9 cellular contexts compared by ENCODE assay signal in the genomic region with DNA sequence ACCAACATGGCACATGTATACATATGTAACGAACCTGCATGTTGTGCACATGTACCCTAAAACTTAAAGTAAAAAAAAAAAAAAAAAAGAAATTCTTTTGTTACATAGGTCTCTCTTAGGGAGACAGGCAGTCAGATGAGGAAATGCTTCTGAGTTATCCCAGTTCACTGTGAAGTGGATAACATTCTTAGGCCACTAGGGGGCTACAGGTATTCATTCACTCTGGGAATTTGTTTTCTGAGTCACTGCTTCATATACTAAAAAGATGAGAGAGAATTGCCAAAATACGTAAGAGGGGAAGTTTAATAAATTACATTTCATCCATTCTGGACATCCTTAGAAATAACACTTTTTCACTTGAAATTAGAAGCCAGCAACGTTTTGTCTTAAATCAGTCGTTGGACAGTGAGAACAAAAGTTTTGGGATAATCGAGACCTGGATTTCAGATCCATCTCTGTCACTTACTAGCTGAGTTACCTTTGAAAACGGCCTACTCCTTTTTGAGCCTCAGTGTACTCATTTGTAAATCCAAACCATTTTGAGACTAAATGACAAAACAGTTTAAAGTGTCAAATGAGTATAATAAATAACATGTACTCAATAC.
DNase-seq lines count a peak whose midpoint lies in the region; ATAC-seq and TF ChIP-seq lines count a peak whose summit lies in the region.
"Had no signal": no experiment of that assay in that cellular context is flagged by ENCODE, and none has a peak within 500 bp of the region (broad histone marks: within the 10 kb centered on the region; RNA-seq: fewer than 3 reads in every experiment).

No MANE protein-coding gene starts in this region.

- TF ChIP-seq CTCF in C4-2B (conservative IDR thresholded peaks at IDR 0.05) (peak; percentile 82), SK-N-SH (IDR thresholded peaks at IDR 0.05) (peak; percentile 80), gastroesophageal sphincter (IDR thresholded peaks at IDR 0.05) (peak; percentile 33 to 59 (median 54)), testis (IDR thresholded peaks at IDR 0.05) (peak; percentile 43 to 68 (median 62))

- H3K27me3 Mint-ChIP-seq in effector memory CD8-positive, alpha-beta T cell, result no peaks in the 10 kb centered on the region
- H3K27me3 Mint-ChIP-seq in T-helper 17 cell, result peaks cover 18% of the 10 kb centered on the region

- H3F3A ChIP-seq in SK-N-SH (replicated peaks; ENCODE audit: insufficient read depth), result peaks cover 12% of the 10 kb centered on the region

- H3K4me3 ChIP-seq in SK-N-SH (ENCODE audit: low read depth in 2 of 2, low read length in 1 of 2), result no peak overlapping the region
- no peak overlapping the region for H3K4me3 ChIP-seq in gastroesophageal sphincter
- no peak overlapping the region for H3K4me3 ChIP-seq in testis

- CTCF ChIA-PET in SK-N-SH (lab: Yijun Ruan, JAX), result interaction anchor here (0.6 to 2.1 kb wide), 4 partner anchors 25 to 736 kb away, joined by 3 to 5 read pairs (median 4); no protein-coding TSS in a partner anchor

- intact Hi-C loops in testis (cut with DNase I; ENCODE audit: low total_unique reads), result no loop called here

- H2AFZ ChIP-seq in SK-N-SH (ENCODE audit: low read depth), result peak overlapping the region; percentile 64

- H3K27ac ChIP-seq in C4-2B, result no peak overlapping the region
- H3K27ac ChIP-seq in SK-N-SH (ENCODE audit: low read depth in 2 of 2, low read length in 1 of 2), result peak overlapping the region in 1 of 2 experiments; percentile 83; a peak in 3 of 4 replicates
- no peak overlapping the region for H3K27ac ChIP-seq in gastroesophageal sphincter
- H3K27ac ChIP-seq in testis, result no peak overlapping the region

- 62% methylated on average over 6 of the region's 6 CpGs for WGBS in SK-N-SH (ENCODE audit: low lambda C conversion rate)
- 50 to 55% methylated on average over 6 of the region's 6 CpGs for WGBS in gastroesophageal sphincter (ENCODE audit: low coverage in 1 of 2), 2 donors
- WGBS in testis, 2 donors, result 65 to 66% methylated on average over 6 of the region's 6 CpGs

- peak; percentile 71 for TF ChIP-seq RAD21 in SK-N-SH (IDR thresholded peaks at IDR 0.05; ENCODE audit: low read length)

- H3K36me3 Mint-ChIP-seq in effector memory CD8-positive, alpha-beta T cell (ENCODE audit: insufficient read depth), result no peaks in the 10 kb centered on the region
- H3K36me3 Mint-ChIP-seq in T-helper 17 cell (ENCODE audit: low read depth), result no peaks in the 10 kb centered on the region

- ATAC-seq in gastroesophageal sphincter, result peak; percentile 39
- no peak for ATAC-seq in effector memory CD8-positive, alpha-beta T cell (replicated peaks)
- ATAC-seq in T-helper 17 cell, result no peak

- peaks cover 0 to 9% of the 10 kb centered on the region in 2 experiments; a peak in 2 of 4 replicates for H3K4me1 ChIP-seq in SK-N-SH (ENCODE audit: control insufficient read depth in 1 of 2, insufficient read depth in 2 of 2, low read depth in 1 of 2, low read length in 1 of 2)
- no peaks in the 10 kb centered on the region for H3K4me1 ChIP-seq in gastroesophageal sphincter
- H3K4me1 ChIP-seq in testis, result no peaks in the 10 kb centered on the region

- TF ChIP-seq POLR2A in gastroesophageal sphincter (IDR thresholded peaks at IDR 0.05), result no peak
- no peak for TF ChIP-seq POLR2A in testis (IDR thresholded peaks at IDR 0.05)

- H3K36me3 ChIP-seq in SK-N-SH (replicated peaks in 1 of 2; ENCODE audit: control insufficient read depth in 1 of 2, insufficient read depth in 2 of 2, low read length in 1 of 2) (no peaks in the 10 kb centered on the region), gastroesophageal sphincter (no peaks in the 10 kb centered on the region), testis (ENCODE audit: low read depth, missing control alignments) (no peaks in the 10 kb centered on the region)

- no peaks in the 10 kb centered on the region for H3K79me2 ChIP-seq in SK-N-SH (ENCODE audit: insufficient read depth)

- peak overlapping the region; percentile 7; the same call in 1 of the 2 replicates for H3K9ac ChIP-seq in SK-N-SH

- peak; percentile 1 for DNase-seq in GM19240 (ENCODE audit: insufficient read length, low spot score)
- DNase-seq in HuH-7 (ENCODE audit: low spot score), result peak; percentile 24
- peak; percentile 37 for DNase-seq in SK-N-SH
- DNase-seq in testis, result no peak
- no peak for DNase-seq in effector memory CD8-positive, alpha-beta T cell
- no peak for DNase-seq in T-helper 17 cell
- DNase-seq: naive B cell had no signal

- H3K9me3 ChIP-seq in SK-N-SH (no peaks in the 10 kb centered on the region), gastroesophageal sphincter (no peaks in the 10 kb centered on the region), testis (no peaks in the 10 kb centered on the region), T-helper 17 cell (ENCODE audit: control insufficient read depth, low read length, poor library complexity, severe bottlenecking) (no peaks in the 10 kb centered on the region)

- no peaks in the 10 kb centered on the region for H3K9me2 ChIP-seq in SK-N-SH

- TF ChIP-seq EP300 in SK-N-SH (IDR thresholded peaks at IDR 0.05; ENCODE audit: borderline replicate concordance in 1 of 2, low read depth in 1 of 2, low read length in 1 of 2) (no peak), gastroesophageal sphincter (IDR thresholded peaks at IDR 0.05) (no peak)

- H3K4me1 Mint-ChIP-seq in effector memory CD8-positive, alpha-beta T cell (ENCODE audit: low read depth in 2 of 2), result no peaks in the 10 kb centered on the region
- H3K4me1 Mint-ChIP-seq in T-helper 17 cell, result no peaks in the 10 kb centered on the region

- no peak overlapping the region for H3K4me3 Mint-ChIP-seq in effector memory CD8-positive, alpha-beta T cell
- no peak overlapping the region for H3K4me3 Mint-ChIP-seq in T-helper 17 cell
- H3K4me3 Mint-ChIP-seq: naive B cell had no signal

- POLR2A ChIA-PET in SK-N-SH (lab: Yijun Ruan, JAX), result no interaction called here

- H3K27ac Mint-ChIP-seq in effector memory CD8-positive, alpha-beta T cell, result no peak overlapping the region
- no peak overlapping the region for H3K27ac Mint-ChIP-seq in T-helper 17 cell
- H3K27ac Mint-ChIP-seq: naive B cell had no signal

- no peaks in the 10 kb centered on the region for H4K20me1 ChIP-seq in SK-N-SH (ENCODE audit: insufficient read depth)

- H3K4me2 ChIP-seq in SK-N-SH, result 0 out of 2 replicates have a peak overlapping the region, but pooled peaks have one; percentile 22

- H3K27me3 ChIP-seq in SK-N-SH (ENCODE audit: insufficient read depth) (no peaks in the 10 kb centered on the region), gastroesophageal sphincter (no peaks in the 10 kb centered on the region), testis (no peaks in the 10 kb centered on the region)

- no peaks in the 10 kb centered on the region for H3K9me3 Mint-ChIP-seq in effector memory CD8-positive, alpha-beta T cell

TF ChIP-seq in SK-N-SH, 30 proteins besides CTCF, POLR2A, EP300 and RAD21:
- TF ChIP-seq PBX3 (IDR thresholded peaks at IDR 0.05), result 0 out of 2 replicates have a peak, but pooled peaks have one; percentile 9
- TF ChIP-seq ELF1 (IDR thresholded peaks at IDR 0.05), result no peak
- peak; percentile 58 for TF ChIP-seq SMC3 (IDR thresholded peaks at IDR 0.05; ENCODE audit: low read depth, low read length)
- TF ChIP-seq FOSL2 (IDR thresholded peaks at IDR 0.05; ENCODE audit: borderline replicate concordance, low read depth), result peak; percentile 38; the same call in 1 of the 2 replicates
- no peak for TF ChIP-seq TAF1 (IDR thresholded peaks at IDR 0.05; ENCODE audit: borderline replicate concordance, low read depth, low read length)

Comparison
In these comparisons a context has a peak if more than half of its experiments do, and no peak if none do; other contexts are left out.
1. DNase-seq: peak in GM19240 (single experiment), HuH-7 (single experiment) and SK-N-SH (single experiment); none in testis (single experiment), effector memory CD8-positive, alpha-beta T cell (0 of 3) and T-helper 17 cell (0 of 3).
2. Peak in every context shown above with its lines, with median percentiles within 50 percentile points of each other: CTCF ChIP-seq.